Comparison of ENCODE assay signal across 8 cellular contexts in genomic region chr3:88150771-88151170, GRCh38. TPM values are rescaled to one million over a fixed set of nuclear protein-coding genes. Genes with fewer than 3 reads are reported as not detected.
DNase-seq lines count a peak whose midpoint lies in the region; ATAC-seq and TF ChIP-seq lines count a peak whose summit lies in the region.

No MANE protein-coding gene starts in this region.

- DNase-seq in OCI-M1 (lab: John Stamatoyannopoulos, UW) (peak; percentile 78), epithelial cell of esophagus (ENCODE audit: low read depth) (no peak), ovary (no peak), NCI-H2171 (lab: John Stamatoyannopoulos, UW) (no peak), amygdala (lab: John Stamatoyannopoulos, UW) (no peak), SW 1271 (lab: John Stamatoyannopoulos, UW) (no peak)

- ATAC-seq in GM21786 (IDR thresholded peaks at IDR 0.05; ENCODE audit: unreplicated experiment) = no peak

- H3K9me3 ChIP-seq in ovary = no peaks in the 10 kb centered on the region

- no peaks in the 10 kb centered on the region for H3K27me3 ChIP-seq in ovary

- H3K27ac ChIP-seq in ovary = no peak overlapping the region

- H3K36me3 ChIP-seq in ovary = no peaks in the 10 kb centered on the region

- 2 to 3% (median 2%) methylated on average over 7 of the region's 7 CpGs for WGBS in ovary, 3 donors

- TF ChIP-seq CTCF in GM12875 (IDR thresholded peaks at IDR 0.05; ENCODE audit: borderline replicate concordance, insufficient read depth, low read depth, low read length) (no peak), epithelial cell of esophagus (IDR thresholded peaks at IDR 0.05; ENCODE audit: insufficient read depth, low read depth, low read length, missing control alignments) (no peak), ovary (IDR thresholded peaks at IDR 0.05) (no peak)

- no peak for TF ChIP-seq POLR2A in ovary (IDR thresholded peaks at IDR 0.05)

- H3K4me3 ChIP-seq in GM12875 (ENCODE audit: low read depth, low read length) = peak overlapping the region; percentile 84
- peak overlapping the region; percentile 92 for H3K4me3 ChIP-seq in epithelial cell of esophagus (ENCODE audit: low read length)
- H3K4me3 ChIP-seq in ovary = peak overlapping the region; percentile 73

- H3K4me1 ChIP-seq in ovary (ENCODE audit: insufficient read depth) = peaks cover 4% of the 10 kb centered on the region

- no peak for TF ChIP-seq EP300 in ovary (IDR thresholded peaks at IDR 0.05)

- intact Hi-C loops in ovary (cut with DNase I) = no loop called here

RNA-seq across cellular contexts. Expression of gene C3orf38, which starts 1.0 kb away (rescaled TPM):
- total RNA-seq in ovary = 10 to 100 TPM; 13.9 to 25.8 (median 23.3) TPM
- 10 to 100 TPM in 1 of 2 donors, 1 to 10 TPM in 1; 7.2 to 22.1 TPM for polyA plus RNA-seq in ovary
